Comparison of ENCODE assay signal across 37 cellular contexts in genomic region chr16:15810949-15811348, GRCh38. TPM values are rescaled to one million over a fixed set of nuclear protein-coding genes. Genes with fewer than 3 reads are reported as not detected.
DNase-seq lines count a peak whose midpoint lies in the region; ATAC-seq and TF ChIP-seq lines count a peak whose summit lies in the region.
"Had no signal": no experiment of that assay in that cellular context is flagged by ENCODE, and none has a peak within 500 bp of the region (broad histone marks: within the 10 kb centered on the region; RNA-seq: fewer than 3 reads in every experiment).

No MANE protein-coding gene starts in this region.

- H3K36me3 ChIP-seq in cardiac muscle cell (no peaks in the 10 kb centered on the region), gastroesophageal sphincter (peaks cover 0 to 38% of the 10 kb centered on the region in 2 donors), skeletal muscle tissue (ENCODE audit: control insufficient read depth in 3 of 3, insufficient read depth in 3 of 3, low read length in 3 of 3) (no peaks in the 10 kb centered on the region), A673 (ENCODE audit: insufficient read depth, low read length, poor library complexity, severe bottlenecking) (no peaks in the 10 kb centered on the region)
- H3K36me3 ChIP-seq: SJSA1, tibial nerve, WERI-Rb-1 had no signal

- no peak for ATAC-seq in left cardiac atrium
- no peak for ATAC-seq in gastroesophageal sphincter
- no peak for ATAC-seq in HG02642 (IDR thresholded peaks at IDR 0.05; ENCODE audit: poor library complexity, unreplicated experiment)
- ATAC-seq in activated CD4-positive, alpha-beta T cell treated with anti-CD3 and anti-CD28 coated beads for 36 hours: no peak
- ATAC-seq: K562; naive thymus-derived CD8-positive, alpha-beta T cell had no signal

- no peak for TF ChIP-seq CTCF in cardiac muscle cell (IDR thresholded peaks at IDR 0.05; ENCODE audit: low read depth, low read length)
- no peak for TF ChIP-seq CTCF in gastroesophageal sphincter (IDR thresholded peaks at IDR 0.05)
- TF ChIP-seq CTCF in A673 (conservative IDR thresholded peaks at IDR 0.05; ENCODE audit: low read depth, low read length): no peak

- TF ChIP-seq POLR2A in gastroesophageal sphincter (IDR thresholded peaks at IDR 0.05): no peak

- H3K9me3 Mint-ChIP-seq in activated CD4-positive, alpha-beta T cell treated with anti-CD3 and anti-CD28 coated beads for 36 hours (ENCODE audit: low read depth): peaks cover 7% of the 10 kb centered on the region

- no peaks in the 10 kb centered on the region for H3K4me1 Mint-ChIP-seq in activated CD4-positive, alpha-beta T cell treated with anti-CD3 and anti-CD28 coated beads for 36 hours
- H3K4me1 Mint-ChIP-seq: CD4-positive, alpha-beta memory T cell; mesothelial cell of epicardium; naive thymus-derived CD8-positive, alpha-beta T cell had no signal

- H3K27ac ChIP-seq in cardiac muscle cell (peak overlapping the region; percentile 58), gastroesophageal sphincter (peak overlapping the region; percentile 36 to 92 (median 86)), skeletal muscle tissue (ENCODE audit: low read depth, low read length) (peak overlapping the region; percentile 31), A673 (ENCODE audit: low read depth, low read length, poor library complexity, severe bottlenecking) (no peak overlapping the region)
- H3K27ac ChIP-seq: SJSA1, WERI-Rb-1 had no signal

- 46 to 52% methylated on average over 2 of the region's 3 CpGs for WGBS in gastroesophageal sphincter (ENCODE audit: low coverage in 1 of 2), 2 donors

- no TSS peak for BruUV-seq in A673 (replicated peaks; lab: Mats Ljungman, UMichigan)

- H3K9me3 ChIP-seq in cardiac muscle cell (ENCODE audit: low read depth): peaks cover 2% of the 10 kb centered on the region
- H3K9me3 ChIP-seq in gastroesophageal sphincter: no peaks in the 10 kb centered on the region
- H3K9me3 ChIP-seq in skeletal muscle tissue (ENCODE audit: control insufficient read depth in 3 of 3, low read length in 3 of 3): peaks cover 0 to 2% (median 0%) of the 10 kb centered on the region in 3 donors
- H3K9me3 ChIP-seq in A673 (ENCODE audit: low read depth, low read length, poor library complexity, severe bottlenecking): peaks cover 7% of the 10 kb centered on the region

- H3K27ac Mint-ChIP-seq in activated CD4-positive, alpha-beta T cell treated with anti-CD3 and anti-CD28 coated beads for 36 hours: no peak overlapping the region
- H3K27ac Mint-ChIP-seq: activated T-helper 2 cell treated with anti-CD3 and anti-CD28 coated beads, Interferon-gamma antibody, Interleukin-2, Interleukin-4, amounts not matched to agents 10 μg/mL and 5 μg/mL and 100 μg/mL, durations not matched to agents 14 hours and 24 hours and 36 hours; CD4-positive, alpha-beta memory T cell; mesothelial cell of epicardium; naive thymus-derived CD8-positive, alpha-beta T cell; stimulated activated naive CD8-positive, alpha-beta T cell treated with anti-CD3 and anti-CD28 coated beads, Interleukin-15, Interleukin-2, amounts not matched to agents 100 ng/mL and 50 ng/mL, for 24 hours had no signal

- DNase-seq in cardiac muscle cell (ENCODE audit: low read depth in 1 of 2, low spot score in 1 of 2) (no peak), left cardiac atrium (no peak), A673 (ENCODE audit: low spot score) (no peak), AG08396 (ENCODE audit: low spot score) (no peak)
- DNase-seq in activated CD4-positive, alpha-beta T cell treated with anti-CD3 and anti-CD28 coated beads for 36 hours: no peak
- DNase-seq: activated CD4-positive, alpha-beta T cell treated with anti-CD3 and anti-CD28 coated beads for 48 hours; activated CD8-positive, alpha-beta memory T cell treated with anti-CD3 and anti-CD28 coated beads for 24 hours; activated naive CD4-positive, alpha-beta T cell treated with anti-CD3 and anti-CD28 coated beads, Interleukin-2, amount 50 U/mL, for 16 hours; activated T-cell treated with anti-CD3 and anti-CD28 coated beads for 4 hours; CD4-positive, alpha-beta memory T cell; islet precursor cell; left ventricle myocardium superior; naive thymus-derived CD8-positive, alpha-beta T cell; NCI-H1092 treated with DMSO at 0.1 percent for 48 hours; NCI-H2171 treated with DMSO at 0.1 percent for 48 hours; NCI-H510A; nucleus accumbens; stimulated activated CD4-positive, alpha-beta T cell treated with anti-CD3 and anti-CD28 coated beads, Interleukin-2, amount 100 ng/mL, for 24 hours; stimulated activated CD8-positive, alpha-beta memory T cell treated with anti-CD3 and anti-CD28 coated beads, Interleukin-4, amount 100 ng/mL, for 48 hours; T-helper 9 cell had no signal

- H3K9ac ChIP-seq in skeletal muscle tissue (ENCODE audit: low read depth in 1 of 3, low read length in 3 of 3): no peak overlapping the region

- H3K4me3 ChIP-seq in cardiac muscle cell (no peak overlapping the region), gastroesophageal sphincter (peak overlapping the region in 1 of 2 donors; percentile 28), skeletal muscle tissue (ENCODE audit: low read length in 3 of 3) (no peak overlapping the region), A673 (ENCODE audit: low read depth, low read length, poor library complexity, severe bottlenecking) (no peak overlapping the region)
- H3K4me3 ChIP-seq: GM23248, K562, SJSA1, smooth muscle cell, tibial nerve had no signal

- POLR2A ChIA-PET in activated CD4-positive, alpha-beta T cell treated with anti-CD3 and anti-CD28 coated beads for 36 hours (lab: Charles Lee): no interaction called here
- POLR2A ChIA-PET in A673 (lab: Charles Lee; ENCODE audit: low non-redundant PET): no interaction called here

- no peak for TF ChIP-seq EP300 in gastroesophageal sphincter (IDR thresholded peaks at IDR 0.05)

- H3K4me3 Mint-ChIP-seq in activated CD4-positive, alpha-beta T cell treated with anti-CD3 and anti-CD28 coated beads for 36 hours: no peak overlapping the region
- H3K4me3 Mint-ChIP-seq: CD4-positive, alpha-beta memory T cell; mesothelial cell of epicardium; naive thymus-derived CD8-positive, alpha-beta T cell; stimulated activated naive CD8-positive, alpha-beta T cell treated with anti-CD3 and anti-CD28 coated beads, Interleukin-15, Interleukin-2, amounts not matched to agents 100 ng/mL and 50 ng/mL, for 24 hours had no signal

- peaks cover 72% of the 10 kb centered on the region for H3K27me3 ChIP-seq in cardiac muscle cell
- no peaks in the 10 kb centered on the region for H3K27me3 ChIP-seq in gastroesophageal sphincter
- peaks cover 0 to 9% (median 0%) of the 10 kb centered on the region in 3 donors for H3K27me3 ChIP-seq in skeletal muscle tissue (ENCODE audit: control insufficient read depth in 3 of 3, insufficient read depth in 3 of 3, low read length in 3 of 3)
- H3K27me3 ChIP-seq in A673 (replicated peaks; ENCODE audit: insufficient read depth, low read depth, low read length, poor library complexity): peaks cover 13% of the 10 kb centered on the region
- H3K27me3 ChIP-seq: SJSA1, tibial nerve had no signal

- H3K36me3 Mint-ChIP-seq in activated CD4-positive, alpha-beta T cell treated with anti-CD3 and anti-CD28 coated beads for 36 hours (ENCODE audit: low read depth): no peaks in the 10 kb centered on the region
- H3K36me3 Mint-ChIP-seq: CD4-positive, alpha-beta memory T cell had no signal

- peaks cover 5% of the 10 kb centered on the region for H3K27me3 Mint-ChIP-seq in activated CD4-positive, alpha-beta T cell treated with anti-CD3 and anti-CD28 coated beads for 36 hours

- H3K4me1 ChIP-seq in cardiac muscle cell (ENCODE audit: low read depth) (no peaks in the 10 kb centered on the region), gastroesophageal sphincter (peaks cover 14 to 98% (median 26%) of the 10 kb centered on the region in 3 donors), skeletal muscle tissue (ENCODE audit: control insufficient read depth in 3 of 3, insufficient read depth in 3 of 3, low read length in 3 of 3) (peaks cover 0 to 14% (median 13%) of the 10 kb centered on the region in 3 donors), A673 (ENCODE audit: insufficient read depth, low read length, poor library complexity, severe bottlenecking) (no peaks in the 10 kb centered on the region)

- CTCF ChIA-PET in activated CD4-positive, alpha-beta T cell treated with anti-CD3 and anti-CD28 coated beads for 36 hours (lab: Charles Lee): interaction anchor here (0.9 kb wide), 1 partner anchor 10 kb away, joined by 4 read pairs; no protein-coding TSS in a partner anchor
- CTCF ChIA-PET in A673 (lab: Charles Lee): interaction anchor here (0.5 to 0.8 kb wide), 3 partner anchors 11 to 54 kb away, joined by 3 to 7 read pairs (median 3); no protein-coding TSS in a partner anchor

- intact Hi-C loops in left cardiac atrium (cut with DNase I) (no loop called here), A673 (cut with micrococcal nuclease; ENCODE audit: unreplicated experiment) (no loop called here)
- intact Hi-C loops in activated CD4-positive, alpha-beta T cell treated with anti-CD3 and anti-CD28 coated beads for 36 hours (cut with DNase I, micrococcal nuclease): no loop called here

RNA-seq across cellular contexts. Expression of gene MYH11, which starts 45.9 kb away (rescaled TPM):
- 2.0 and 16.3 TPM in 2 replicates for total RNA-seq in cardiac muscle cell
- 3.3 and 12.2 TPM in 2 replicates for polyA plus RNA-seq in cardiac muscle cell
- 10 to 100 TPM; 64.7 to 75.8 TPM for total RNA-seq in left cardiac atrium
- total RNA-seq in gastroesophageal sphincter: over 10,000 TPM in 3 of 4 donors, 1,000 to 10,000 TPM in 1; 7,231 to 23,237 (median 11,307) TPM
- total RNA-seq in skeletal muscle tissue: 23.0 TPM
- total RNA-seq in activated CD4-positive, alpha-beta T cell treated with anti-CD3 and anti-CD28 coated beads for 36 hours: not detected
- total RNA-seq in A673 (2021): not detected in 2 replicates
- total RNA-seq: A172; activated T-helper 2 cell treated with anti-CD3 and anti-CD28 coated beads, Interferon-gamma antibody, Interleukin-2, Interleukin-4, amounts not matched to agents 10 μg/mL and 5 μg/mL and 100 μg/mL, durations not matched to agents 14 hours and 24 hours and 36 hours; endothelial cell of umbilical vein; GM23248; HT-29; naive thymus-derived CD8-positive, alpha-beta T cell; pulmonary artery endothelial cell; RPMI7951; smooth muscle cell had no signal
- polyA plus RNA-seq: endothelial cell of umbilical vein had no signal

Comparison
In these comparisons a context has a peak if more than half of its experiments do, and no peak if none do; other contexts are left out.
1. RNA of gene MYH11, which starts 45.9 kb away (total RNA-seq): 7,231 to 23,237 TPM in gastroesophageal sphincter; 64.7 to 75.8 TPM in left cardiac atrium, 23.0 TPM in skeletal muscle tissue (single experiment), 2.0 to 16.3 TPM in cardiac muscle cell, not detected in activated CD4-positive, alpha-beta T cell treated with anti-CD3 and anti-CD28 coated beads for 36 hours and not detected in A673; every median in the first group is over 10 times any median in the second.